ENCODE assay signal across 21 cellular contexts in the genomic region with DNA sequence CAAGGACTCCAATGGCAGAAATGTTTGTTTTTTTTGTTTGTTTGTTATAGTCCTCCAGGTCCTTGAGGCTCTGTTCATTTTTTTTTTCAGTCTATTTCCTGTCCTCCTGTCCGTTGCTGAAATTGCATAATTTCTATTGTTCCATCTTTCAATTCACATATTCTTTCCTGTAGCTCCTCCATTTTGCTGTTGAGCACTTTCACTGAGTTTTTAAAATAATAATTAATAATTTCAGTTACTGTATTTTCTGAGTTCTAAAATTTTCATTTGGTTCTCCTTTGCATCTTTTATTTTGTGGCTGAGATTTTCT.
"Had no signal": no experiment of that assay in that cellular context is flagged by ENCODE, and none has a peak within 500 bp of the region (broad histone marks: within the 10 kb centered on the region; RNA-seq: fewer than 3 reads in every experiment).

No MANE protein-coding gene starts in this region.

- H3K27me3 ChIP-seq: SJSA1 had no signal

- H3K4me1 ChIP-seq: SJSA1 had no signal

- DNase-seq: KBM-7, NCI-H1092, NCI-H1105 treated with DMSO at 0.1 percent for 48 hours, NCI-H1417 treated with DMSO at 0.1 percent for 48 hours, NCI-H187, NCI-H2029, NCI-H2081 treated with DMSO at 0.1 percent for 48 hours, NCI-H2171, NCI-H226, NCI-H446, NCI-H510A, NCI-H524 treated with DMSO at 0.1 percent for 48 hours, NCI-H69, NCI-H774, Right ventricle myocardium superior, RPMI8226, SIG-M5 had no signal

- FAIRE-seq: HTR-8/SVneo had no signal

- H3K4me3 ChIP-seq: SJSA1, SK-N-MC had no signal

- H3K9me3 ChIP-seq: SJSA1 had no signal

- H3K27ac ChIP-seq: HL-60, SJSA1, SK-N-MC had no signal

- H3K36me3 ChIP-seq: SJSA1 had no signal
